Comparison of ENCODE assay signal across 1 cellular context in the genomic region with DNA sequence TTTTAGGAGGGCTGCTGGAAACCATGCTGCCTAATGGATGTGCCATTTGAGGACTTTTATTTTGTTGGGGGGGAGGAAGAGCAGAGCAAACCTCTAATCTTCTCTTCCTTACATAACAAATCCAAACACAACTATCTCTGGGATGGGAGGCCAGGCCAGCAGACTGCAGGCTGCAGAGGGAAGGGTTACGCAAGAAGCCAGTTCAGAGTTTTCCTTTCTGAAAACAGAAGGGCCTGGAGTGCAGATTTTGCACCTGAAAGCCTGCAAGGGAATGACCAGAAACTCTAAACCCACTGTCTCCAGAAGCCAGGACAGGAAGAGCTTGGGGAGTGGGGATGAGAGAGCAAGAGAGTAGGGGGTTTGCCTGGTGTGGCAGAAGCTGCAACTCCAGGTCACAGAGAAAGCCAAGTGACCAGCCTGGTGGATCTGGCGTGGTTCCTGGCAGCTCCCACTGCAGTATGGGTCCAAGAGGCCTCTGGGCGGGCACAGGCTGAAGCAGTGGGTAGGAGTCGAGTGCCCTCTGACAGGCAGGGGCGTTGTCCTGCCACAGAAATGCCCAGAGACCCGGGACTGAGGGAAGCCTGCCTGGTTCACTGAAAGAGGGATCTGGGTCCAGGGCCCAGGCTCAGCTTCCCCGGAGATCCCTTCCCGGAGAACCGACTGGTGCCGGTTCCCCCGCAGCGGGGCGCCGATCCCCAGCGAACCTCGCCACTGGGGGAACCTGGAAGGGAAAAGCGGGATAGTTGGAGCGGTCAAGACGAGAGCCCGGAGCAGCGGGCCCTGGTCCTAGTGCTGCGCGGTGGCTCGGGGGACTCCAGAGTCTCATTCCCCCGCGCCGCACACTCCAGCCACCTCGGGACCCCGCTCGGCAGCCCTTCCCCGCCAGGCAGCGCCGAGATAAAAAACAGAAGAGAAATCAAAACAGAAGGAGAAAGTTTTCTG.
TF ChIP-seq lines count a peak whose summit lies in the region.

No MANE protein-coding gene starts in this region.

TF ChIP-seq in SK-N-SH, 30 proteins besides CTCF, POLR2A, EP300 and RAD21 (continued from another document):
- TF ChIP-seq, protein P1, sequence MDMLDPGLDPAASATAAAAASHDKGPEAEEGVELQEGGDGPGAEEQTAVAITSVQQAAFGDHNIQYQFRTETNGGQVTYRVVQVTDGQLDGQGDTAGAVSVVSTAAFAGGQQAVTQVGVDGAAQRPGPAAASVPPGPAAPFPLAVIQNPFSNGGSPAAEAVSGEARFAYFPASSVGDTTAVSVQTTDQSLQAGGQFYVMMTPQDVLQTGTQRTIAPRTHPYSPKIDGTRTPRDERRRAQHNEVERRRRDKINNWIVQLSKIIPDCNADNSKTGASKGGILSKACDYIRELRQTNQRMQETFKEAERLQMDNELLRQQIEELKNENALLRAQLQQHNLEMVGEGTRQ (IDR thresholded peaks at IDR 0.05; ENCODE audit: borderline replicate concordance, low read depth, low read length) = no peak
- TF ChIP-seq NFIC (IDR thresholded peaks at IDR 0.05; ENCODE audit: borderline replicate concordance) = no peak
- no peak for TF ChIP-seq EZH2phosphoT487 (IDR thresholded peaks at IDR 0.05; ENCODE audit: borderline replicate concordance, low read depth)
- no peak for TF ChIP-seq FOXM1 (IDR thresholded peaks at IDR 0.05; ENCODE audit: low read depth)
- TF ChIP-seq, protein P2, sequence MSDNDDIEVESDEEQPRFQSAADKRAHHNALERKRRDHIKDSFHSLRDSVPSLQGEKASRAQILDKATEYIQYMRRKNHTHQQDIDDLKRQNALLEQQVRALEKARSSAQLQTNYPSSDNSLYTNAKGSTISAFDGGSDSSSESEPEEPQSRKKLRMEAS (IDR thresholded peaks at IDR 0.05; ENCODE audit: low read depth) = no peak
- TF ChIP-seq JUND (IDR thresholded peaks at IDR 0.05) = no peak
- TF ChIP-seq SIN3A (IDR thresholded peaks at IDR 0.05; ENCODE audit: borderline replicate concordance, low read depth, low read length) = no peak
- TF ChIP-seq MEF2A (IDR thresholded peaks at IDR 0.05; ENCODE audit: borderline replicate concordance, low read depth) = no peak
- no peak for TF ChIP-seq MXI1 (IDR thresholded peaks at IDR 0.05; ENCODE audit: low read depth, low read length)
- TF ChIP-seq, protein P3, sequence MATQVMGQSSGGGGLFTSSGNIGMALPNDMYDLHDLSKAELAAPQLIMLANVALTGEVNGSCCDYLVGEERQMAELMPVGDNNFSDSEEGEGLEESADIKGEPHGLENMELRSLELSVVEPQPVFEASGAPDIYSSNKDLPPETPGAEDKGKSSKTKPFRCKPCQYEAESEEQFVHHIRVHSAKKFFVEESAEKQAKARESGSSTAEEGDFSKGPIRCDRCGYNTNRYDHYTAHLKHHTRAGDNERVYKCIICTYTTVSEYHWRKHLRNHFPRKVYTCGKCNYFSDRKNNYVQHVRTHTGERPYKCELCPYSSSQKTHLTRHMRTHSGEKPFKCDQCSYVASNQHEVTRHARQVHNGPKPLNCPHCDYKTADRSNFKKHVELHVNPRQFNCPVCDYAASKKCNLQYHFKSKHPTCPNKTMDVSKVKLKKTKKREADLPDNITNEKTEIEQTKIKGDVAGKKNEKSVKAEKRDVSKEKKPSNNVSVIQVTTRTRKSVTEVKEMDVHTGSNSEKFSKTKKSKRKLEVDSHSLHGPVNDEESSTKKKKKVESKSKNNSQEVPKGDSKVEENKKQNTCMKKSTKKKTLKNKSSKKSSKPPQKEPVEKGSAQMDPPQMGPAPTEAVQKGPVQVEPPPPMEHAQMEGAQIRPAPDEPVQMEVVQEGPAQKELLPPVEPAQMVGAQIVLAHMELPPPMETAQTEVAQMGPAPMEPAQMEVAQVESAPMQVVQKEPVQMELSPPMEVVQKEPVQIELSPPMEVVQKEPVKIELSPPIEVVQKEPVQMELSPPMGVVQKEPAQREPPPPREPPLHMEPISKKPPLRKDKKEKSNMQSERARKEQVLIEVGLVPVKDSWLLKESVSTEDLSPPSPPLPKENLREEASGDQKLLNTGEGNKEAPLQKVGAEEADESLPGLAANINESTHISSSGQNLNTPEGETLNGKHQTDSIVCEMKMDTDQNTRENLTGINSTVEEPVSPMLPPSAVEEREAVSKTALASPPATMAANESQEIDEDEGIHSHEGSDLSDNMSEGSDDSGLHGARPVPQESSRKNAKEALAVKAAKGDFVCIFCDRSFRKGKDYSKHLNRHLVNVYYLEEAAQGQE (IDR thresholded peaks at IDR 0.05; ENCODE audit: low read depth, low read length) = no peak
- TF ChIP-seq, protein P4, sequence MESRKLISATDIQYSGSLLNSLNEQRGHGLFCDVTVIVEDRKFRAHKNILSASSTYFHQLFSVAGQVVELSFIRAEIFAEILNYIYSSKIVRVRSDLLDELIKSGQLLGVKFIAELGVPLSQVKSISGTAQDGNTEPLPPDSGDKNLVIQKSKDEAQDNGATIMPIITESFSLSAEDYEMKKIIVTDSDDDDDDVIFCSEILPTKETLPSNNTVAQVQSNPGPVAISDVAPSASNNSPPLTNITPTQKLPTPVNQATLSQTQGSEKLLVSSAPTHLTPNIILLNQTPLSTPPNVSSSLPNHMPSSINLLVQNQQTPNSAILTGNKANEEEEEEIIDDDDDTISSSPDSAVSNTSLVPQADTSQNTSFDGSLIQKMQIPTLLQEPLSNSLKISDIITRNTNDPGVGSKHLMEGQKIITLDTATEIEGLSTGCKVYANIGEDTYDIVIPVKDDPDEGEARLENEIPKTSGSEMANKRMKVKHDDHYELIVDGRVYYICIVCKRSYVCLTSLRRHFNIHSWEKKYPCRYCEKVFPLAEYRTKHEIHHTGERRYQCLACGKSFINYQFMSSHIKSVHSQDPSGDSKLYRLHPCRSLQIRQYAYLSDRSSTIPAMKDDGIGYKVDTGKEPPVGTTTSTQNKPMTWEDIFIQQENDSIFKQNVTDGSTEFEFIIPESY (IDR thresholded peaks at IDR 0.05; ENCODE audit: borderline replicate concordance, low read depth) = no peak
